In genomic region chr10:4546931-4547330, GRCh38 we compare ENCODE assay signal across 11 cellular contexts.
"Had no signal": no experiment of that assay in that cellular context is flagged by ENCODE, and none has a peak within 500 bp of the region (broad histone marks: within the 10 kb centered on the region; RNA-seq: fewer than 3 reads in every experiment).

No MANE protein-coding gene starts in this region.

- DNase-seq: activated CD4-positive, CD25-positive, alpha-beta regulatory T cell treated with anti-CD3 and anti-CD28 coated beads, Interleukin-2, amount 50 U/mL, for 72 hours; aorta; esophagus squamous epithelium; glutamatergic neuron; stimulated activated naive CD4-positive, alpha-beta T cell; SW 1271; tibial artery had no signal

- H3K4me3 Mint-ChIP-seq: activated T-helper 1 cell treated with anti-CD3 and anti-CD28 coated beads, Interleukin-12 subunit alpha, Interleukin-12 subunit beta, Interleukin-2, Interleukin-4 antibody, amounts not matched to agents 30 ng/mL and 10 ng/mL and 1 ng/mL, durations not matched to agents 14 hours and 24 hours and 36 hours; T-helper 2 cell treated with Interferon-gamma antibody and Interleukin-4, amounts not matched to agents 5 μg/mL and 100 μg/mL, for 36 hours had no signal

- ATAC-seq: sciatic nerve had no signal

- H3K27ac Mint-ChIP-seq: activated T-helper 1 cell treated with anti-CD3 and anti-CD28 coated beads, Interleukin-12 subunit alpha, Interleukin-12 subunit beta, Interleukin-2, Interleukin-4 antibody, amounts not matched to agents 30 ng/mL and 10 ng/mL and 1 ng/mL, durations not matched to agents 14 hours and 24 hours and 36 hours; T-helper 2 cell treated with Interferon-gamma antibody and Interleukin-4, amounts not matched to agents 5 μg/mL and 100 μg/mL, for 36 hours had no signal

- H3K36me3 ChIP-seq: esophagus squamous epithelium, tibial artery, vagina had no signal

- H3K27me3 ChIP-seq: esophagus squamous epithelium, tibial artery, vagina had no signal

- H3K9me3 ChIP-seq: esophagus squamous epithelium, tibial artery, vagina had no signal

- H3K9me3 Mint-ChIP-seq: activated T-helper 1 cell treated with anti-CD3 and anti-CD28 coated beads, Interleukin-12 subunit alpha, Interleukin-12 subunit beta, Interleukin-2, Interleukin-4 antibody, amounts not matched to agents 30 ng/mL and 10 ng/mL and 1 ng/mL, durations not matched to agents 14 hours and 24 hours and 36 hours; T-helper 2 cell treated with Interferon-gamma antibody and Interleukin-4, amounts not matched to agents 5 μg/mL and 100 μg/mL, for 36 hours had no signal

- H3K27ac ChIP-seq: esophagus squamous epithelium, tibial artery, vagina had no signal

- H3K4me3 ChIP-seq: esophagus squamous epithelium, tibial artery, vagina had no signal
